Comparison of ENCODE assay signal across 24 cellular contexts in genomic region chr5:19554524-19554923, GRCh38.
DNase-seq lines count a peak whose midpoint lies in the region; ATAC-seq and TF ChIP-seq lines count a peak whose summit lies in the region.
"Had no signal": no experiment of that assay in that cellular context is flagged by ENCODE, and none has a peak within 500 bp of the region (broad histone marks: within the 10 kb centered on the region; RNA-seq: fewer than 3 reads in every experiment).

No MANE protein-coding gene starts in this region.

- CTCF ChIA-PET in SK-N-SH (lab: Yijun Ruan, JAX), result no interaction called here

- H4K20me1 ChIP-seq in SK-N-SH (ENCODE audit: insufficient read depth), result no peaks in the 10 kb centered on the region
- H4K20me1 ChIP-seq: BLaER1 treated with 17β-estradiol and CSF1 and Interleukin-3, amounts not matched to agents 10 nM and 100 nM had no signal

- no peaks in the 10 kb centered on the region for H3F3A ChIP-seq in SK-N-SH (replicated peaks; ENCODE audit: insufficient read depth)

- no peaks in the 10 kb centered on the region for H3K79me2 ChIP-seq in SK-N-SH (ENCODE audit: insufficient read depth)

- no peaks in the 10 kb centered on the region for H3K36me3 Mint-ChIP-seq in type B pancreatic cell
- no peaks in the 10 kb centered on the region for H3K36me3 Mint-ChIP-seq in stimulated activated effector memory CD8-positive, alpha-beta T cell treated with anti-CD3 and anti-CD28 coated beads, Interleukin-12 subunit alpha, Interleukin-12 subunit beta, amount 100 ng/mL, for 72 hours
- H3K36me3 Mint-ChIP-seq: CD4-positive, alpha-beta memory T cell; IgD-negative memory B cell had no signal

- H3K4me1 ChIP-seq in SK-N-SH (ENCODE audit: control insufficient read depth in 1 of 2, insufficient read depth in 2 of 2, low read depth in 1 of 2, low read length in 1 of 2), result no peaks in the 10 kb centered on the region
- H3K4me1 ChIP-seq: Caco-2, HAP-1 had no signal

- no peak overlapping the region for H3K4me3 ChIP-seq in SK-N-SH (ENCODE audit: low read depth in 2 of 2, low read length in 1 of 2)
- no peak overlapping the region for H3K4me3 ChIP-seq in epithelial cell of esophagus (ENCODE audit: low read length)
- H3K4me3 ChIP-seq: BLaER1 treated with 17β-estradiol and CSF1 and Interleukin-3, amounts not matched to agents 10 nM and 100 nM; HAP-1 had no signal

- no peaks in the 10 kb centered on the region for H3K36me3 ChIP-seq in SK-N-SH (replicated peaks in 1 of 2; ENCODE audit: control insufficient read depth in 1 of 2, insufficient read depth in 2 of 2, low read length in 1 of 2)
- H3K36me3 ChIP-seq: BLaER1 treated with 17β-estradiol and CSF1 and Interleukin-3, amounts not matched to agents 10 nM and 100 nM; HAP-1 had no signal

- no peak for TF ChIP-seq CTCF in SK-N-SH (IDR thresholded peaks at IDR 0.05)
- peak; percentile 31 for TF ChIP-seq CTCF in LNCAP (IDR thresholded peaks at IDR 0.05)
- TF ChIP-seq CTCF in epithelial cell of esophagus (IDR thresholded peaks at IDR 0.05; ENCODE audit: insufficient read depth, low read depth, low read length, missing control alignments), result peak; percentile 12
- peak; percentile 20 for TF ChIP-seq CTCF in type B pancreatic cell (conservative IDR thresholded peaks at IDR 0.05)

- H3K4me1 Mint-ChIP-seq in type B pancreatic cell (ENCODE audit: unreplicated experiment), result no peaks in the 10 kb centered on the region
- no peaks in the 10 kb centered on the region for H3K4me1 Mint-ChIP-seq in stimulated activated effector memory CD8-positive, alpha-beta T cell treated with anti-CD3 and anti-CD28 coated beads, Interleukin-12 subunit alpha, Interleukin-12 subunit beta, amount 100 ng/mL, for 72 hours
- H3K4me1 Mint-ChIP-seq: CD4-positive, alpha-beta memory T cell; IgD-negative memory B cell had no signal

- H3K9me3 ChIP-seq in SK-N-SH, result no peaks in the 10 kb centered on the region
- H3K9me3 ChIP-seq: Caco-2, HAP-1 had no signal

- peaks cover 5% of the 10 kb centered on the region for H3K9me3 Mint-ChIP-seq in type B pancreatic cell
- H3K9me3 Mint-ChIP-seq in stimulated activated effector memory CD8-positive, alpha-beta T cell treated with anti-CD3 and anti-CD28 coated beads, Interleukin-12 subunit alpha, Interleukin-12 subunit beta, amount 100 ng/mL, for 72 hours, result peaks cover 18% of the 10 kb centered on the region

- H3K27me3 Mint-ChIP-seq in type B pancreatic cell, result no peaks in the 10 kb centered on the region
- H3K27me3 Mint-ChIP-seq: CD4-positive, alpha-beta memory T cell; IgD-negative memory B cell had no signal

- H3K27ac Mint-ChIP-seq in type B pancreatic cell, result no peak overlapping the region
- no peak overlapping the region for H3K27ac Mint-ChIP-seq in stimulated activated effector memory CD8-positive, alpha-beta T cell treated with anti-CD3 and anti-CD28 coated beads, Interleukin-12 subunit alpha, Interleukin-12 subunit beta, amount 100 ng/mL, for 72 hours
- H3K27ac Mint-ChIP-seq: CD4-positive, alpha-beta memory T cell; IgD-negative memory B cell; T-helper 1 cell treated with Interleukin-12 subunit alpha and Interleukin-12 subunit beta and Interleukin-4 antibody, amounts not matched to agents 30 μg/mL and 1 μg/mL, for 36 hours had no signal

- 14% methylated on average over 1 of the region's 1 CpG for WGBS in SK-N-SH (ENCODE audit: low lambda C conversion rate)

- DNase-seq in SK-N-SH (no peak), epithelial cell of esophagus (ENCODE audit: low read depth) (no peak), type B pancreatic cell (ENCODE audit: extremely low spot score, unreplicated experiment) (no peak)
- no peak for DNase-seq in stimulated activated effector memory CD8-positive, alpha-beta T cell treated with anti-CD3 and anti-CD28 coated beads, Interleukin-12 subunit alpha, Interleukin-12 subunit beta, amount 100 ng/mL, for 72 hours (ENCODE audit: low spot score in 2 of 2)
- DNase-seq: Caco-2; CD4-positive, alpha-beta memory T cell; NCI-H1092 treated with DMSO at 0.1 percent for 48 hours; NCI-H1436; NCI-H187 treated with DMSO at 0.1 percent for 48 hours; NCI-H2107; NCI-H446; NCI-H524 treated with DMSO at 0.1 percent for 48 hours; NCI-H82; SHP77 treated with DMSO at 0.1 percent for 48 hours; SW 1271 had no signal

- no peaks in the 10 kb centered on the region for H3K9me2 ChIP-seq in SK-N-SH

- H3K27me3 ChIP-seq in SK-N-SH (ENCODE audit: insufficient read depth), result no peaks in the 10 kb centered on the region
- H3K27me3 ChIP-seq: BLaER1 treated with 17β-estradiol and CSF1 and Interleukin-3, amounts not matched to agents 10 nM and 100 nM had no signal

- TF ChIP-seq EP300 in SK-N-SH (IDR thresholded peaks at IDR 0.05; ENCODE audit: borderline replicate concordance in 1 of 2, low read depth in 1 of 2, low read length in 1 of 2), result no peak

- POLR2A ChIA-PET in SK-N-SH (lab: Yijun Ruan, JAX), result no interaction called here

- H3K9ac ChIP-seq in SK-N-SH, result no peak overlapping the region
- H3K9ac ChIP-seq: BLaER1 treated with 17β-estradiol and CSF1 and Interleukin-3, amounts not matched to agents 10 nM and 100 nM had no signal

- H3K27ac ChIP-seq in SK-N-SH (ENCODE audit: low read depth in 2 of 2, low read length in 1 of 2), result no peak overlapping the region
- H3K27ac ChIP-seq: BLaER1 treated with 17β-estradiol and CSF1 and Interleukin-3, amounts not matched to agents 10 nM and 100 nM had no signal

- peak; percentile 31; the same call in 1 of the 2 replicates for TF ChIP-seq RAD21 in SK-N-SH (IDR thresholded peaks at IDR 0.05; ENCODE audit: low read length)

- no peak overlapping the region for H3K4me3 Mint-ChIP-seq in type B pancreatic cell
- no peak overlapping the region for H3K4me3 Mint-ChIP-seq in stimulated activated effector memory CD8-positive, alpha-beta T cell treated with anti-CD3 and anti-CD28 coated beads, Interleukin-12 subunit alpha, Interleukin-12 subunit beta, amount 100 ng/mL, for 72 hours
- H3K4me3 Mint-ChIP-seq: CD4-positive, alpha-beta memory T cell; IgD-negative memory B cell; T-helper 1 cell treated with Interleukin-12 subunit alpha and Interleukin-12 subunit beta and Interleukin-4 antibody, amounts not matched to agents 30 μg/mL and 1 μg/mL, for 36 hours had no signal

- no peak for ATAC-seq in SK-N-SH treated with all-trans-retinoic acid at 6 μM for 48 hours
- ATAC-seq in stimulated activated effector memory CD8-positive, alpha-beta T cell treated with anti-CD3 and anti-CD28 coated beads, Interleukin-12 subunit alpha, Interleukin-12 subunit beta, amount 100 ng/mL, for 72 hours, result no peak
- ATAC-seq in GM18907 (IDR thresholded peaks at IDR 0.05; ENCODE audit: unreplicated experiment), result no peak
- ATAC-seq in HG03342 (IDR thresholded peaks at IDR 0.05; ENCODE audit: unreplicated experiment), result no peak
- ATAC-seq: Panc1 had no signal

- H3K4me2 ChIP-seq in SK-N-SH, result no peak overlapping the region
- H3K4me2 ChIP-seq: BLaER1 treated with 17β-estradiol and CSF1 and Interleukin-3, amounts not matched to agents 10 nM and 100 nM had no signal

- no peak overlapping the region for H2AFZ ChIP-seq in SK-N-SH (ENCODE audit: low read depth)

TF ChIP-seq in SK-N-SH, 30 proteins besides CTCF, POLR2A, EP300 and RAD21:
- TF ChIP-seq POLR2AphosphoS5 (IDR thresholded peaks at IDR 0.05; ENCODE audit: low read depth, low read length) (no peak), TAF1 (IDR thresholded peaks at IDR 0.05; ENCODE audit: borderline replicate concordance, low read depth, low read length) (no peak)

TF ChIP-seq in SK-N-SH treated with all-trans-retinoic acid at 6 μM for 48 hours, 23 proteins besides CTCF, POLR2A, EP300 and RAD21 (continues in another document):
- no peak for TF ChIP-seq CSRNP3 (CRISPR knock-in tag; IDR thresholded peaks at IDR 0.05)
- no peak for TF ChIP-seq SNAI2 (CRISPR knock-in tag; IDR thresholded peaks at IDR 0.05)
- TF ChIP-seq ZNF8 (CRISPR knock-in tag; IDR thresholded peaks at IDR 0.05), result no peak
- TF ChIP-seq ZNF565 (CRISPR knock-in tag; conservative IDR thresholded peaks at IDR 0.05; ENCODE audit: low read depth), result no peak
- no peak for TF ChIP-seq OSR1 (CRISPR knock-in tag; IDR thresholded peaks at IDR 0.05)
- TF ChIP-seq GLIS3 (CRISPR knock-in tag; IDR thresholded peaks at IDR 0.05), result no peak
- no peak for TF ChIP-seq BACH2 (CRISPR knock-in tag; IDR thresholded peaks at IDR 0.05; ENCODE audit: borderline replicate concordance)
- no peak for TF ChIP-seq CREB5 (CRISPR knock-in tag; IDR thresholded peaks at IDR 0.05; ENCODE audit: low read depth)
- TF ChIP-seq ZFP30 (CRISPR knock-in tag; IDR thresholded peaks at IDR 0.05), result no peak
- TF ChIP-seq CSDC2 (CRISPR knock-in tag; IDR thresholded peaks at IDR 0.05), result no peak
- TF ChIP-seq ZFP3 (CRISPR knock-in tag; IDR thresholded peaks at IDR 0.05), result no peak
- no peak for TF ChIP-seq ZNF70 (CRISPR knock-in tag; IDR thresholded peaks at IDR 0.05)
- TF ChIP-seq ESRRG (CRISPR knock-in tag; IDR thresholded peaks at IDR 0.05), result no peak
- no peak for TF ChIP-seq ISL1 (CRISPR knock-in tag; IDR thresholded peaks at IDR 0.05)
- no peak for TF ChIP-seq ARNTL (CRISPR knock-in tag; IDR thresholded peaks at IDR 0.05; ENCODE audit: borderline replicate concordance, low read depth)
